1 cellular context compared by ENCODE assay signal in the genomic region with DNA sequence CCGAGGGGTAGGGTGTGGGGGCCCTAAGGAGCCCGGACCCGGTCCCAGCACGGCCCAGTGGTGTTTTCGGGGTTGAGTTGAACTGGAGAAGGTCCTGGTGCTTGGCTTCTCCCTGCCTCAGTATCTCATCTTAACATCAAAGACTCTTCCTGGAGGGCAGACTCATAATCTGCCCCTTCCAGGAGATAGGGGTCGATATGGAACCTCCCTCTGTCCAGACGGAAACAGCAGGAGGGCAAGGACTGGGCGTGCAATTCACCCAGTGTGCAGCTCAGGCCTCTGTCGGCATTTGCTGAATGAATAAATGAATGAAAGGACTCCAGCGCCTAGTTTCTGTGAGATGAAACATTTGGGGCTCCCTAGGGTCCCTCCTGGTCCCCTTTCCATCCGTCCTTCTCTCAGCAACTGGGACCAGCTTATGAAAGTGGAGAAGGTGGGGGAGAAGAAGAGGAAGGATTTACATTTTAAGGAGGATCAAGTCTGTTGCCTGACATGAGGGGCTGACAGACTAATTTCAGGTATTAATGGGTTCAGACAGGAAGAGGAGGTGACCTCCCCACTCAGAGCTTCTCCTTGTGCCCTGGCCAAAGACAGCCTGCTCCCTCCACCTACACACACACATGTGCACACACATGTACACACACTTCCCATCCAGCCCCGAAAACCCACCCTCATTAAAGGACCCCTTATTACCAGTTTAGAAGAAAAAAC.
A peak's percentile ranks its signal among the peaks of the same experiment; 100 is the strongest.
TF ChIP-seq lines count a peak whose summit lies in the region.

No MANE protein-coding gene starts in this region.

TF ChIP-seq in GM12878, 131 proteins besides CTCF, POLR2A, EP300 and RAD21:
- TF ChIP-seq ZNF217 (IDR thresholded peaks at IDR 0.05): no peak
- 0 out of 2 replicates have a peak, but pooled peaks have one; percentile 4 for TF ChIP-seq POLR2AphosphoS5 (IDR thresholded peaks at IDR 0.05; ENCODE audit: low read length)
- 0 out of 2 replicates have a peak, but pooled peaks have one; percentile 35 for TF ChIP-seq ZNF24 (IDR thresholded peaks at IDR 0.05)
